Comparison of ENCODE assay signal across 1 cellular context in the genomic region with DNA sequence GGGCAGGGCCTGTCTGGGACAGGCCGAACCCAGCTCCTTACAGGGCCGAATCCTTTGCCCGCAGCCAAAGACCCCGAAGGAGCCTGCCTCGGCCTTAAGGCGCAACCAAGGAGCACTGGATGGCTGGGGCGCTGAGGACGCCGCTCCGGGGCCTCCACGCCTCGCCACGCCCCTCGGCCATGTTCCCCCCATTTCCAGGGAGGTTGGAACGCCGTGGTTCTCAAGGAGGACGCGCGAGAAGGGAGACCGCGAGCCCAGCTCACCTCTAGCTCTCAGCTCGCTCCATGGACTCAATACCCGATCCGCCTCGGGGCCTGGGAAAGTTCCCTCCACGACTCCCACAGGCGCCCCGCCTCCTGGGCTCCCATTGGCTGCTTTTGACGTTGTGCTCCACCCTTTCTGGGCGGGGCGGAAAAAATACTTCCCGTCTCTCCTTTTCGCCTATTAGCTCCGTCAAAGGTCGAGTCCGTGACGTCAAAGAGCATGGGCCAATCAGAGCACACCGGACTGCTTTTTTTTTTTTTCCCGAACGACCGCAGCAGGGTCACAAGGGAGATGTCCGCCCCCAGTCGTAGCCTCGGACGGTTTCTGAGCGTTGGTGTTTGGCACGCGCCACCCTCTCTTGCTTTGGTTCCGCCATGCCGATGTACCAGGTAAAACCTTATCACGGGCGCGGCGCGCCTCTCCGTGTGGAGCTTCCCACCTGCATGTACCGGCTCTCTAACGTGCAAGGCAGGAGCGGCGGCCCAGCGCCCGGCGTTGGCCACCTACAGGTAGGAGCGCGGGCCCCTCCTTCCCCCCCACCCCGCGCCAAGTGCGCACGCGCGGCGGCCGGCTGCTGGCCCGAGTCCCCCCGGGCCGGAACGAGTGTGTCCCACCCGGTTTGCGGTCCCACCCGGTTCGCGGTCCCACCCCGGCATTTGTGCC.
TF ChIP-seq lines count a peak whose summit lies in the region.

No MANE protein-coding gene starts in this region.

TF ChIP-seq in SK-N-SH, 30 proteins besides CTCF, POLR2A, EP300 and RAD21 (continued from another document):
- TF ChIP-seq FOXM1 (IDR thresholded peaks at IDR 0.05; ENCODE audit: low read depth) = 0 out of 2 replicates have a peak, but pooled peaks have one; percentile 40
- peak; percentile 24; the same call in 1 of the 2 replicates for TF ChIP-seq RXRA (IDR thresholded peaks at IDR 0.05; ENCODE audit: borderline replicate concordance, low read depth)
- TF ChIP-seq TAF1 (IDR thresholded peaks at IDR 0.05; ENCODE audit: borderline replicate concordance, low read depth, low read length) = peak; percentile 84
- peak; percentile 53; the same call in 1 of the 2 replicates for TF ChIP-seq RCOR1 (IDR thresholded peaks at IDR 0.05; ENCODE audit: low read length)
- TF ChIP-seq TEAD4 (IDR thresholded peaks at IDR 0.05; ENCODE audit: borderline replicate concordance, insufficient read depth) = no peak
- TF ChIP-seq JUND (IDR thresholded peaks at IDR 0.05) = no peak
- no peak for TF ChIP-seq GATA2 (CRISPR knock-in tag; IDR thresholded peaks at IDR 0.05)
- peak; percentile 71 for TF ChIP-seq MXI1 (IDR thresholded peaks at IDR 0.05; ENCODE audit: low read depth, low read length)
- TF ChIP-seq ELF1 (IDR thresholded peaks at IDR 0.05) = peak; percentile 81
- peak; percentile 95 for TF ChIP-seq POLR2AphosphoS5 (IDR thresholded peaks at IDR 0.05; ENCODE audit: low read depth, low read length)
- TF ChIP-seq EZH2phosphoT487 (IDR thresholded peaks at IDR 0.05; ENCODE audit: borderline replicate concordance, low read depth) = no peak
- peak; percentile 85 for TF ChIP-seq CHD2 (IDR thresholded peaks at IDR 0.05; ENCODE audit: low read length, partially characterized antibody)
- no peak; the same call in 1 of the 2 replicates for TF ChIP-seq NFIC (IDR thresholded peaks at IDR 0.05; ENCODE audit: borderline replicate concordance)
- TF ChIP-seq, protein P1, sequence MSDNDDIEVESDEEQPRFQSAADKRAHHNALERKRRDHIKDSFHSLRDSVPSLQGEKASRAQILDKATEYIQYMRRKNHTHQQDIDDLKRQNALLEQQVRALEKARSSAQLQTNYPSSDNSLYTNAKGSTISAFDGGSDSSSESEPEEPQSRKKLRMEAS (IDR thresholded peaks at IDR 0.05; ENCODE audit: low read depth) = peak; percentile 51
- TF ChIP-seq, protein P2, sequence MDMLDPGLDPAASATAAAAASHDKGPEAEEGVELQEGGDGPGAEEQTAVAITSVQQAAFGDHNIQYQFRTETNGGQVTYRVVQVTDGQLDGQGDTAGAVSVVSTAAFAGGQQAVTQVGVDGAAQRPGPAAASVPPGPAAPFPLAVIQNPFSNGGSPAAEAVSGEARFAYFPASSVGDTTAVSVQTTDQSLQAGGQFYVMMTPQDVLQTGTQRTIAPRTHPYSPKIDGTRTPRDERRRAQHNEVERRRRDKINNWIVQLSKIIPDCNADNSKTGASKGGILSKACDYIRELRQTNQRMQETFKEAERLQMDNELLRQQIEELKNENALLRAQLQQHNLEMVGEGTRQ (IDR thresholded peaks at IDR 0.05; ENCODE audit: borderline replicate concordance, low read depth, low read length) = no peak
- TF ChIP-seq, protein P3, sequence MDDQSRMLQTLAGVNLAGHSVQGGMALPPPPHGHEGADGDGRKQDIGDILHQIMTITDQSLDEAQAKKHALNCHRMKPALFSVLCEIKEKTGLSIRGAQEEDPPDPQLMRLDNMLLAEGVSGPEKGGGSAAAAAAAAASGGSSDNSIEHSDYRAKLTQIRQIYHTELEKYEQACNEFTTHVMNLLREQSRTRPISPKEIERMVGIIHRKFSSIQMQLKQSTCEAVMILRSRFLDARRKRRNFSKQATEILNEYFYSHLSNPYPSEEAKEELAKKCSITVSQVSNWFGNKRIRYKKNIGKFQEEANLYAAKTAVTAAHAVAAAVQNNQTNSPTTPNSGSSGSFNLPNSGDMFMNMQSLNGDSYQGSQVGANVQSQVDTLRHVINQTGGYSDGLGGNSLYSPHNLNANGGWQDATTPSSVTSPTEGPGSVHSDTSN (IDR thresholded peaks at IDR 0.05) = peak; percentile 43
- peak; percentile 69 for TF ChIP-seq GABPA (IDR thresholded peaks at IDR 0.05; ENCODE audit: low read depth)
- peak; percentile 95 for TF ChIP-seq RFX5 (IDR thresholded peaks at IDR 0.05; ENCODE audit: low read length)
- TF ChIP-seq, protein P4, sequence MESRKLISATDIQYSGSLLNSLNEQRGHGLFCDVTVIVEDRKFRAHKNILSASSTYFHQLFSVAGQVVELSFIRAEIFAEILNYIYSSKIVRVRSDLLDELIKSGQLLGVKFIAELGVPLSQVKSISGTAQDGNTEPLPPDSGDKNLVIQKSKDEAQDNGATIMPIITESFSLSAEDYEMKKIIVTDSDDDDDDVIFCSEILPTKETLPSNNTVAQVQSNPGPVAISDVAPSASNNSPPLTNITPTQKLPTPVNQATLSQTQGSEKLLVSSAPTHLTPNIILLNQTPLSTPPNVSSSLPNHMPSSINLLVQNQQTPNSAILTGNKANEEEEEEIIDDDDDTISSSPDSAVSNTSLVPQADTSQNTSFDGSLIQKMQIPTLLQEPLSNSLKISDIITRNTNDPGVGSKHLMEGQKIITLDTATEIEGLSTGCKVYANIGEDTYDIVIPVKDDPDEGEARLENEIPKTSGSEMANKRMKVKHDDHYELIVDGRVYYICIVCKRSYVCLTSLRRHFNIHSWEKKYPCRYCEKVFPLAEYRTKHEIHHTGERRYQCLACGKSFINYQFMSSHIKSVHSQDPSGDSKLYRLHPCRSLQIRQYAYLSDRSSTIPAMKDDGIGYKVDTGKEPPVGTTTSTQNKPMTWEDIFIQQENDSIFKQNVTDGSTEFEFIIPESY (IDR thresholded peaks at IDR 0.05; ENCODE audit: borderline replicate concordance, low read depth) = no peak
- no peak for TF ChIP-seq MEF2A (IDR thresholded peaks at IDR 0.05; ENCODE audit: borderline replicate concordance, low read depth)
- TF ChIP-seq NRF1 (IDR thresholded peaks at IDR 0.05; ENCODE audit: low read depth, low read length) = peak; percentile 71
- TF ChIP-seq, protein P5, sequence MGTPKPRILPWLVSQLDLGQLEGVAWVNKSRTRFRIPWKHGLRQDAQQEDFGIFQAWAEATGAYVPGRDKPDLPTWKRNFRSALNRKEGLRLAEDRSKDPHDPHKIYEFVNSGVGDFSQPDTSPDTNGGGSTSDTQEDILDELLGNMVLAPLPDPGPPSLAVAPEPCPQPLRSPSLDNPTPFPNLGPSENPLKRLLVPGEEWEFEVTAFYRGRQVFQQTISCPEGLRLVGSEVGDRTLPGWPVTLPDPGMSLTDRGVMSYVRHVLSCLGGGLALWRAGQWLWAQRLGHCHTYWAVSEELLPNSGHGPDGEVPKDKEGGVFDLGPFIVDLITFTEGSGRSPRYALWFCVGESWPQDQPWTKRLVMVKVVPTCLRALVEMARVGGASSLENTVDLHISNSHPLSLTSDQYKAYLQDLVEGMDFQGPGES (IDR thresholded peaks at IDR 0.05; ENCODE audit: low read depth, low read length) = peak; percentile 68
- TF ChIP-seq SMC3 (IDR thresholded peaks at IDR 0.05; ENCODE audit: low read depth, low read length) = no peak
